Comparison of ENCODE assay signal across 20 cellular contexts in genomic region chr1:182875889-182876288, GRCh38. TPM values are rescaled to one million over a fixed set of nuclear protein-coding genes. Genes with fewer than 3 reads are reported as not detected.
A peak's percentile ranks its signal among the peaks of the same experiment; 100 is the strongest.
DNase-seq lines count a peak whose midpoint lies in the region; ATAC-seq, FAIRE-seq and TF ChIP-seq lines count a peak whose summit lies in the region.
"Had no signal": no experiment of that assay in that cellular context is flagged by ENCODE, and none has a peak within 500 bp of the region (broad histone marks: within the 10 kb centered on the region; RNA-seq: fewer than 3 reads in every experiment).

No MANE protein-coding gene starts in this region.

- 0 out of 2 replicates have a peak, but pooled peaks cover 4% of the 10 kb centered on the region for H4K20me1 ChIP-seq in HepG2 (ENCODE audit: insufficient read depth, low read length)

- H3K27me3 ChIP-seq in Peyer's patch (no peaks in the 10 kb centered on the region), HepG2 (ENCODE audit: control insufficient read depth in 1 of 2, insufficient read depth in 2 of 2, low read length in 2 of 2) (no peaks in the 10 kb centered on the region)
- H3K27me3 ChIP-seq: SJCRH30 had no signal

- POLR2A ChIA-PET in HepG2 (lab: Yijun Ruan, JAX) = no interaction called here

- H3K9me3 ChIP-seq in Peyer's patch = no peaks in the 10 kb centered on the region
- no peaks in the 10 kb centered on the region for H3K9me3 ChIP-seq in HepG2 (ENCODE audit: low read length)
- H3K9me3 ChIP-seq: SJCRH30 had no signal

- H3K79me2 ChIP-seq in HepG2 (ENCODE audit: insufficient read depth, low read length) = no peaks in the 10 kb centered on the region

- no peak overlapping the region for H3K4me3 ChIP-seq in Peyer's patch
- no peak overlapping the region for H3K4me3 ChIP-seq in HepG2 (replicated peaks in 1 of 3; ENCODE audit: insufficient read depth in 1 of 3, low read depth in 2 of 3, low read length in 3 of 3)
- H3K4me3 ChIP-seq: SJCRH30 had no signal

- no peak for ATAC-seq in activated CD8-positive, alpha-beta memory T cell treated with anti-CD3 and anti-CD28 coated beads, Interleukin-2, amount 10 ng/mL, durations not matched to agents 7 days and 5 days
- ATAC-seq in stimulated activated naive CD8-positive, alpha-beta T cell treated with anti-CD3 and anti-CD28 coated beads, Interleukin-15, Interleukin-2, amounts not matched to agents 100 U/mL and 50 U/mL, for 24 hours = no peak
- ATAC-seq in HepG2 = no peak

- H3K4me2 ChIP-seq in HepG2 (ENCODE audit: low read depth, low read length) = no peak overlapping the region

- H3K27ac ChIP-seq in Peyer's patch (no peak overlapping the region), HepG2 (ENCODE audit: extremely low read length, insufficient read depth, low read length) (no peak overlapping the region)
- H3K27ac ChIP-seq: SJCRH30 had no signal

- H3K36me3 ChIP-seq in Peyer's patch (peaks cover 0 to 100% (median 0%) of the 10 kb centered on the region in 3 donors), HepG2 (replicated peaks in 1 of 2; ENCODE audit: control insufficient read depth in 1 of 2, insufficient read depth in 2 of 2, low read length in 2 of 2) (peaks cover 24 to 97% of the 10 kb centered on the region in 2 experiments)

- TF ChIP-seq EP300 in HepG2 (IDR thresholded peaks at IDR 0.05; ENCODE audit: low read depth in 2 of 2, low read length in 2 of 2) (no peak), HepG2 (CRISPR knock-in tag; IDR thresholded peaks at IDR 0.05; ENCODE audit: borderline replicate concordance) (no peak)

- in situ Hi-C loops in HepG2 (cut with HindIII; ENCODE audit: extremely low pct_ligation_motif_present, low pct_unique_long_range_greater_than_20kb) = no loop called here

- BruUV-seq in HepG2 (replicated peaks; lab: Mats Ljungman, UMichigan) = no TSS peak

- H2AFZ ChIP-seq in HepG2 (ENCODE audit: low read length) = no peak overlapping the region

- H3K27me3 Mint-ChIP-seq in activated CD8-positive, alpha-beta memory T cell treated with anti-CD3 and anti-CD28 coated beads, Interleukin-2, amount 10 ng/mL, durations not matched to agents 7 days and 5 days = no peaks in the 10 kb centered on the region
- no peaks in the 10 kb centered on the region for H3K27me3 Mint-ChIP-seq in stimulated activated naive CD8-positive, alpha-beta T cell treated with anti-CD3 and anti-CD28 coated beads, Interleukin-15, Interleukin-2, amounts not matched to agents 100 ng/mL and 50 ng/mL, for 24 hours
- H3K27me3 Mint-ChIP-seq: B cell had no signal

- peaks cover 9% of the 10 kb centered on the region for H3K4me1 Mint-ChIP-seq in activated CD8-positive, alpha-beta memory T cell treated with anti-CD3 and anti-CD28 coated beads, Interleukin-2, amount 10 ng/mL, durations not matched to agents 7 days and 5 days
- peaks cover 36% of the 10 kb centered on the region for H3K4me1 Mint-ChIP-seq in stimulated activated naive CD8-positive, alpha-beta T cell treated with anti-CD3 and anti-CD28 coated beads, Interleukin-15, Interleukin-2, amounts not matched to agents 100 ng/mL and 50 ng/mL, for 24 hours (ENCODE audit: low read depth)
- H3K4me1 Mint-ChIP-seq: B cell, CD14-positive monocyte had no signal

- H3K27ac Mint-ChIP-seq in activated CD8-positive, alpha-beta memory T cell treated with anti-CD3 and anti-CD28 coated beads, Interleukin-2, amount 10 ng/mL, durations not matched to agents 7 days and 5 days = peak overlapping the region; percentile 38
- peak overlapping the region; percentile 51 for H3K27ac Mint-ChIP-seq in stimulated activated naive CD8-positive, alpha-beta T cell treated with anti-CD3 and anti-CD28 coated beads, Interleukin-15, Interleukin-2, amounts not matched to agents 100 ng/mL and 50 ng/mL, for 24 hours
- H3K27ac Mint-ChIP-seq: B cell, CD14-positive monocyte had no signal

- H3K9me3 Mint-ChIP-seq in activated CD8-positive, alpha-beta memory T cell treated with anti-CD3 and anti-CD28 coated beads, Interleukin-2, amount 10 ng/mL, durations not matched to agents 7 days and 5 days (ENCODE audit: low read depth) = no peaks in the 10 kb centered on the region
- no peaks in the 10 kb centered on the region for H3K9me3 Mint-ChIP-seq in stimulated activated naive CD8-positive, alpha-beta T cell treated with anti-CD3 and anti-CD28 coated beads, Interleukin-15, Interleukin-2, amounts not matched to agents 100 ng/mL and 50 ng/mL, for 24 hours
- H3K9me3 Mint-ChIP-seq: CD14-positive monocyte had no signal

- intact Hi-C loops in HepG2 (cut with micrococcal nuclease; ENCODE audit: unreplicated experiment) = no loop called here

- 98% methylated on average over 2 of the region's 2 CpGs for WGBS in HepG2 (ENCODE audit: low lambda C conversion rate)

- no peak for DNase-seq in activated CD8-positive, alpha-beta memory T cell treated with anti-CD3 and anti-CD28 coated beads, Interleukin-2, amount 10 ng/mL, durations not matched to agents 7 days and 5 days
- DNase-seq in activated CD8-positive, alpha-beta memory T cell treated with anti-CD3 and anti-CD28 coated beads for 24 hours = no peak
- no peak for DNase-seq in stimulated activated naive CD8-positive, alpha-beta T cell treated with anti-CD3 and anti-CD28 coated beads, Interleukin-15, Interleukin-2, amounts not matched to agents 100 U/mL and 50 U/mL, for 24 hours
- peak; percentile 44 for DNase-seq in myocyte (ENCODE audit: low read depth)
- DNase-seq in Peyer's patch = no peak
- DNase-seq in HepG2 (ENCODE audit: low spot score) = no peak
- DNase-seq: DMS79, Kasumi-1, NCI-H1694 treated with DMSO at 0.1 percent for 48 hours, NCI-H2081 treated with DMSO at 0.1 percent for 48 hours, NCI-H446, NCI-H526, SJCRH30 had no signal

- no peak for FAIRE-seq in HepG2 (lab: Jason Lieb, UNC)
- FAIRE-seq: A204.1, GM19239, H1, RCC 7860 had no signal

- TF ChIP-seq CTCF in Peyer's patch (IDR thresholded peaks at IDR 0.05) = no peak
- TF ChIP-seq CTCF in HepG2 (CRISPR knock-in tag; IDR thresholded peaks at IDR 0.05) = no peak

- no peak overlapping the region for H3K9ac ChIP-seq in HepG2 (ENCODE audit: insufficient read depth, low read depth, low read length)

- peaks cover 85% of the 10 kb centered on the region for H3K36me3 Mint-ChIP-seq in activated CD8-positive, alpha-beta memory T cell treated with anti-CD3 and anti-CD28 coated beads, Interleukin-2, amount 10 ng/mL, durations not matched to agents 7 days and 5 days
- peaks cover 99% of the 10 kb centered on the region for H3K36me3 Mint-ChIP-seq in stimulated activated naive CD8-positive, alpha-beta T cell treated with anti-CD3 and anti-CD28 coated beads, Interleukin-15, Interleukin-2, amounts not matched to agents 100 ng/mL and 50 ng/mL, for 24 hours (ENCODE audit: low read depth)

- TF ChIP-seq POLR2A in Peyer's patch (IDR thresholded peaks at IDR 0.05) = no peak
- no peak for TF ChIP-seq POLR2A in HepG2 (IDR thresholded peaks at IDR 0.05; ENCODE audit: insufficient read depth in 1 of 2, low read depth in 2 of 2, low read length in 2 of 2)

- H3K4me1 ChIP-seq in Peyer's patch (no peaks in the 10 kb centered on the region), HepG2 (ENCODE audit: insufficient read depth, low read length) (no peaks in the 10 kb centered on the region)
- H3K4me1 ChIP-seq: SJCRH30 had no signal

- no peak for TF ChIP-seq RAD21 in HepG2 (CRISPR knock-in tag; IDR thresholded peaks at IDR 0.05)

- H3K4me3 Mint-ChIP-seq in activated CD8-positive, alpha-beta memory T cell treated with anti-CD3 and anti-CD28 coated beads, Interleukin-2, amount 10 ng/mL, durations not matched to agents 7 days and 5 days = no peak overlapping the region
- no peak overlapping the region for H3K4me3 Mint-ChIP-seq in stimulated activated naive CD8-positive, alpha-beta T cell treated with anti-CD3 and anti-CD28 coated beads, Interleukin-15, Interleukin-2, amounts not matched to agents 100 ng/mL and 50 ng/mL, for 24 hours
- H3K4me3 Mint-ChIP-seq: B cell, CD14-positive monocyte had no signal

- CTCF ChIA-PET in activated CD8-positive, alpha-beta memory T cell treated with anti-CD3 and anti-CD28 coated beads, Interleukin-2, amount 10 ng/mL, durations not matched to agents 7 days and 5 days (lab: Charles Lee) = interaction anchor here (1.2 kb wide), 1 partner anchor 19 kb away, joined by 3 read pairs; no protein-coding TSS in a partner anchor
- CTCF ChIA-PET in HepG2 (lab: Yijun Ruan, JAX; ENCODE audit: low intra/inter-chr PET ratio, low total read pairs) = no interaction called here

RNA-seq across cellular contexts. Expression of gene DHX9, which starts 36.7 kb away (rescaled TPM):
- 100 to 1,000 TPM; 196 to 267 TPM for total RNA-seq in activated CD8-positive, alpha-beta memory T cell treated with anti-CD3 and anti-CD28 coated beads, Interleukin-2, amount 10 ng/mL, durations not matched to agents 7 days and 5 days
- total RNA-seq in myocyte (113 and 114 TPM in 2 replicates), Peyer's patch (100 to 1,000 TPM in 1 of 4 donors, 10 to 100 TPM in 3; 35.7 to 116 (median 63.5) TPM), HepG2 (2016; rRNA removed; fragmentation: Illumina TruSeq; extraction: Trizol) (211 and 292 TPM in 2 replicates)
- polyA plus RNA-seq in myocyte (2012) = 64.0 TPM
- 16.1 and 20.6 TPM in 2 replicates for total RNA-seq in HepG2 (2016; cell fraction: cytosol; rRNA removed; fragmentation: Illumina TruSeq; extraction: Trizol; ENCODE audit: low read depth)
- total RNA-seq in HepG2 (2016; cell fraction: insoluble cytoplasmic fraction; rRNA removed; fragmentation: Illumina TruSeq; extraction: Trizol) = 213 and 291 TPM in 2 replicates
- total RNA-seq in HepG2 (2016; cell fraction: membrane; rRNA removed; fragmentation: Illumina TruSeq; extraction: Trizol) = 42.1 and 50.4 TPM in 2 replicates
- total RNA-seq in HepG2 (2016; cell fraction: nucleus; rRNA removed; fragmentation: Illumina TruSeq; extraction: Trizol) = 202 and 214 TPM in 2 replicates
- polyA plus RNA-seq in HepG2 (2011; rRNA removed) = 73.0 and 84.8 TPM in 2 replicates
- polyA plus RNA-seq in HepG2 (2011; cell fraction: cytosol; rRNA removed) = 58.2 and 75.5 TPM in 2 replicates
- polyA plus RNA-seq in HepG2 (2011; cell fraction: nucleus; rRNA removed) = 60.1 and 67.7 TPM in 2 replicates
- 68.2 and 72.8 TPM in 2 replicates for polyA plus RNA-seq in HepG2 (2012)
- polyA plus RNA-seq in HepG2 (2016; cell fraction: cytosol; fragmentation: Illumina TruSeq; extraction: Trizol; ENCODE audit: low read depth) = 10.6 and 12.5 TPM in 2 replicates
- polyA plus RNA-seq in HepG2 (2016; cell fraction: insoluble cytoplasmic fraction; fragmentation: Illumina TruSeq; extraction: Trizol; ENCODE audit: low read depth) = 227 and 240 TPM in 2 replicates
- polyA plus RNA-seq in HepG2 (2016; cell fraction: membrane; fragmentation: Illumina TruSeq; extraction: Trizol; ENCODE audit: low read depth) = 25.1 and 29.4 TPM in 2 replicates
- polyA plus RNA-seq in HepG2 (2016; cell fraction: nucleus; fragmentation: Illumina TruSeq; extraction: Trizol; ENCODE audit: insufficient read depth, low read depth) = 148 and 178 TPM in 2 replicates
- polyA minus RNA-seq in HepG2 (2011; rRNA and poly(A)+ RNA removed; ENCODE audit: low replicate concordance) = 84.1 and 281 TPM in 2 replicates
- polyA minus RNA-seq in HepG2 (2011; cell fraction: cytosol; rRNA and poly(A)+ RNA removed) = 66.0 and 78.2 TPM in 2 replicates
- 231 and 260 TPM in 2 replicates for polyA minus RNA-seq in HepG2 (2011; cell fraction: nucleus; rRNA and poly(A)+ RNA removed)
